ENCODE assay signal across 1 cellular context in the genomic region with DNA sequence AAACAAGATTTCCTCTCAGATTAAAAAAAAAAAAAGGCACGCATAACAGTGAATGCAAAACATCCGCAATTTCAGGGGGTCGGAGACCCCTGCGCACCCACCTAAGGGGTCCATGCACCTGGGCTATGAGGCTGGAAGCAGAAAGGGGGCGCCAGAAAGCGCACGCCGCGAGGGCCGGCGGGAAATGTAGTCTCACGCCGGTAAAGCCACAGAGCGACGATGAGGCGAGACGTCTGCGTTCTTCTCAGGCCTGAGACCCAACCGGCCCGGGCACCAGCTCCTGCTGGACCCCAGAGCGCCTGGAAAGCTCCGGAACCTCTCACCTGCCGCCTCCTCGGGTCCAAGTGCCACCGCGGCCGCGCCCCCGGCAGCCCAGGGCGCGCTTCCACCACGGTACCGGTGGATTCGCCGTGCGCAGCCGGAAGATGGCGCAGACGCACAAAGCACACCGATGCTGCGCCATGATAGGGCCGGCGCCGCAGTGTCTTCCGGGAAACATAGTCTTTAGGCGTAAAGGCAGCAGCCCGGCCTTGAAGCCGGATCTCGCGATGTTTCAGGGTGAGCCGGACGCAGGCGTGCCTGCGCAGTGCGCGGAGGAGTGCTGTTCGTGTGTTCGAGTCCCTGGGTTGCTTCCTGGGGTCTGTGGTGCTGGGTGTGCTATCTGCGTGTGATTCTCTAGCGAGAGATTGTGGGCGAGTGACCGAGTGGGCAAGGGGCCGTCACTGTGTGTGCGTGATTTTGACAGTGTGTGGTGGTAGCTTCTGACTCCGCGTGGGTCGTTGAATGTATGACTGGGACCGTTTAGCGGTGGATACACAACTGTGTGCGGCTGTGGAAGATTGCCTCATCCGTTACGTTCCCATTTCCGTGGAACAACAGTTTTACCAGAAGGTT.
A peak's percentile ranks its signal among the peaks of the same experiment; 100 is the strongest.
TF ChIP-seq lines count a peak whose summit lies in the region.

Gene ZNF582 (minus strand): TSS at position 416 of the 894 bp plus-strand sequence. CDS start 1,782 bp downstream, outside the sequence.

TF ChIP-seq in HepG2, 621 proteins besides CTCF, POLR2A, EP300 and RAD21 (continued from another document and continues in another):
- TF ChIP-seq ZNF816 (CRISPR knock-in tag; IDR thresholded peaks at IDR 0.05; ENCODE audit: borderline replicate concordance) (no peak), HOMEZ (CRISPR knock-in tag; IDR thresholded peaks at IDR 0.05; ENCODE audit: low read depth) (0 out of 2 replicates have a peak, but pooled peaks have one; percentile 61), ARID5B (CRISPR knock-in tag; IDR thresholded peaks at IDR 0.05) (no peak), NBN (conservative IDR thresholded peaks at IDR 0.05) (no peak), ZMYM4 (CRISPR knock-in tag; IDR thresholded peaks at IDR 0.05) (peak; percentile 97), ZNF777 (CRISPR knock-in tag; IDR thresholded peaks at IDR 0.05) (no peak), ZNF484 (CRISPR knock-in tag; IDR thresholded peaks at IDR 0.05; ENCODE audit: borderline replicate concordance, low read depth) (no peak), XRCC5 (optimal IDR thresholded peaks at IDR 0.05; ENCODE audit: low read length) (peak; percentile 42), NFKBIZ (CRISPR knock-in tag; IDR thresholded peaks at IDR 0.05) (no peak), ZNF569 (CRISPR knock-in tag; IDR thresholded peaks at IDR 0.05; ENCODE audit: borderline replicate concordance) (no peak), ZNF629 (CRISPR knock-in tag; conservative IDR thresholded peaks at IDR 0.05) (no peak), HIC2 (CRISPR knock-in tag; IDR thresholded peaks at IDR 0.05; ENCODE audit: low read depth) (no peak), ZNF274 (CRISPR knock-in tag; IDR thresholded peaks at IDR 0.05) (peak; percentile 37; the same call in 1 of the 2 replicates), KDM4B (CRISPR knock-in tag; IDR thresholded peaks at IDR 0.05) (no peak), ZNF768 (CRISPR knock-in tag; IDR thresholded peaks at IDR 0.05) (peak; percentile 42; the same call in 1 of the 2 replicates), ZNF343 (CRISPR knock-in tag; IDR thresholded peaks at IDR 0.05) (0 out of 2 replicates have a peak, but pooled peaks have one; percentile 39), ZC3H4 (CRISPR knock-in tag; IDR thresholded peaks at IDR 0.05; ENCODE audit: borderline replicate concordance) (no peak), ZMAT3 (CRISPR knock-in tag; conservative IDR thresholded peaks at IDR 0.05) (no peak), KMT2B (CRISPR knock-in tag; IDR thresholded peaks at IDR 0.05) (no peak; the same call in 1 of the 2 replicates), ZBTB8A (CRISPR knock-in tag; IDR thresholded peaks at IDR 0.05; ENCODE audit: borderline replicate concordance, low read depth) (no peak), ZNF557 (CRISPR knock-in tag; IDR thresholded peaks at IDR 0.05) (no peak), RXRA (CRISPR knock-in tag; IDR thresholded peaks at IDR 0.05) (0 out of 2 replicates have a peak, but pooled peaks have one; percentile 17), ZFAT (CRISPR knock-in tag; conservative IDR thresholded peaks at IDR 0.05) (no peak), RBAK (CRISPR knock-in tag; IDR thresholded peaks at IDR 0.05) (no peak), HCFC1 (IDR thresholded peaks at IDR 0.05; ENCODE audit: low read depth, low read length) (peak; percentile 71), REL (CRISPR knock-in tag; conservative IDR thresholded peaks at IDR 0.05) (no peak), ELF1 (CRISPR knock-in tag; IDR thresholded peaks at IDR 0.05) (peak; percentile 80), MNT (IDR thresholded peaks at IDR 0.05) (no peak), ZNF780A (CRISPR knock-in tag; IDR thresholded peaks at IDR 0.05) (no peak), ZNF496 (CRISPR knock-in tag; IDR thresholded peaks at IDR 0.05; ENCODE audit: insufficient replicate concordance) (no peak), SUZ12 (IDR thresholded peaks at IDR 0.05; ENCODE audit: low read depth, low read length) (peak; percentile 35; the same call in 1 of the 2 replicates), GABPA (IDR thresholded peaks at IDR 0.05; ENCODE audit: low read depth, low read length) (peak; percentile 31), GABPA (CRISPR knock-in tag; IDR thresholded peaks at IDR 0.05; ENCODE audit: low read depth) (peak; percentile 67), NCOR1 (IDR thresholded peaks at IDR 0.05; ENCODE audit: borderline replicate concordance, low read length) (no peak), PATZ1 (CRISPR knock-in tag; IDR thresholded peaks at IDR 0.05) (no peak), NFKB2 (CRISPR knock-in tag; IDR thresholded peaks at IDR 0.05; ENCODE audit: borderline replicate concordance) (peak; percentile 61; the same call in 1 of the 2 replicates), SCMH1 (CRISPR knock-in tag; IDR thresholded peaks at IDR 0.05; ENCODE audit: borderline replicate concordance) (no peak), ZNF234 (CRISPR knock-in tag; conservative IDR thresholded peaks at IDR 0.05) (no peak), IRF9 (CRISPR knock-in tag; IDR thresholded peaks at IDR 0.05; ENCODE audit: borderline replicate concordance) (no peak), NFE2 (CRISPR knock-in tag; IDR thresholded peaks at IDR 0.05) (no peak), ZBTB1 (CRISPR knock-in tag; IDR thresholded peaks at IDR 0.05; ENCODE audit: borderline replicate concordance) (no peak), RXRB (CRISPR knock-in tag; IDR thresholded peaks at IDR 0.05; ENCODE audit: borderline replicate concordance) (no peak), ATF6 (CRISPR knock-in tag; conservative IDR thresholded peaks at IDR 0.05) (no peak)
- TF ChIP-seq, protein P1, sequence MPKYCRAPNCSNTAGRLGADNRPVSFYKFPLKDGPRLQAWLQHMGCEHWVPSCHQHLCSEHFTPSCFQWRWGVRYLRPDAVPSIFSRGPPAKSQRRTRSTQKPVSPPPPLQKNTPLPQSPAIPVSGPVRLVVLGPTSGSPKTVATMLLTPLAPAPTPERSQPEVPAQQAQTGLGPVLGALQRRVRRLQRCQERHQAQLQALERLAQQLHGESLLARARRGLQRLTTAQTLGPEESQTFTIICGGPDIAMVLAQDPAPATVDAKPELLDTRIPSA (CRISPR knock-in tag; IDR thresholded peaks at IDR 0.05; ENCODE audit: borderline replicate concordance), result no peak
- TF ChIP-seq, protein P2, sequence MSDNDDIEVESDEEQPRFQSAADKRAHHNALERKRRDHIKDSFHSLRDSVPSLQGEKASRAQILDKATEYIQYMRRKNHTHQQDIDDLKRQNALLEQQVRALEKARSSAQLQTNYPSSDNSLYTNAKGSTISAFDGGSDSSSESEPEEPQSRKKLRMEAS (IDR thresholded peaks at IDR 0.05), result peak; percentile 70
- TF ChIP-seq, protein P3, sequence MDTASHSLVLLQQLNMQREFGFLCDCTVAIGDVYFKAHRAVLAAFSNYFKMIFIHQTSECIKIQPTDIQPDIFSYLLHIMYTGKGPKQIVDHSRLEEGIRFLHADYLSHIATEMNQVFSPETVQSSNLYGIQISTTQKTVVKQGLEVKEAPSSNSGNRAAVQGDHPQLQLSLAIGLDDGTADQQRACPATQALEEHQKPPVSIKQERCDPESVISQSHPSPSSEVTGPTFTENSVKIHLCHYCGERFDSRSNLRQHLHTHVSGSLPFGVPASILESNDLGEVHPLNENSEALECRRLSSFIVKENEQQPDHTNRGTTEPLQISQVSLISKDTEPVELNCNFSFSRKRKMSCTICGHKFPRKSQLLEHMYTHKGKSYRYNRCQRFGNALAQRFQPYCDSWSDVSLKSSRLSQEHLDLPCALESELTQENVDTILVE (CRISPR knock-in tag; IDR thresholded peaks at IDR 0.05), result no peak
